23 cellular contexts compared by ENCODE assay signal in genomic region chr1:112982853-112983539, GRCh38. TPM values are rescaled to one million over a fixed set of nuclear protein-coding genes. Genes with fewer than 3 reads are reported as not detected.
DNase-seq lines count a peak whose midpoint lies in the region; ATAC-seq, FAIRE-seq and TF ChIP-seq lines count a peak whose summit lies in the region.
"Had no signal": no experiment of that assay in that cellular context is flagged by ENCODE, and none has a peak within 500 bp of the region (broad histone marks: within the 10 kb centered on the region; RNA-seq: fewer than 3 reads in every experiment).

No MANE protein-coding gene starts in this region.

- H3K4me1 ChIP-seq in SJCRH30 = no peaks in the 10 kb centered on the region
- H3K4me1 ChIP-seq in right atrium auricular region = peaks cover 0 to 15% of the 10 kb centered on the region in 2 donors
- peaks cover 16 to 39% (median 29%) of the 10 kb centered on the region in 3 donors for H3K4me1 ChIP-seq in skeletal muscle tissue (ENCODE audit: control insufficient read depth in 3 of 3, insufficient read depth in 3 of 3, low read length in 3 of 3)

- FAIRE-seq in GM18507 (lab: Jason Lieb, UNC) = peak; percentile 65
- FAIRE-seq: D721Med, endometrium, G401.6, kidney had no signal

- DNase-seq in GM18507 (ENCODE audit: extremely low spot score, insufficient read length, low read depth) (no peak), SJCRH30 (no peak), right atrium auricular region (ENCODE audit: low spot score) (no peak), NCI-H526 (lab: John Stamatoyannopoulos, UW) (no peak), omental fat pad (ENCODE audit: low spot score) (no peak), kidney glomerular epithelial cell (lab: John Stamatoyannopoulos, UW) (no peak), cerebellar cortex (ENCODE audit: low spot score) (no peak)
- DNase-seq: activated CD4-positive, alpha-beta T cell treated with anti-CD3 and anti-CD28 coated beads, Interleukin-2, amount 50 U/mL, for 4 hours; activated naive CD4-positive, alpha-beta T cell treated with Interleukin-2 at 50 U/mL for 16 hours; activated T-cell treated with anti-CD3 and anti-CD28 coated beads for 4 hours; GOT3; IMR-90; kidney; NCI-H2029; NCI-H446 treated with DMSO at 0.1 percent for 48 hours; SHP77; stimulated activated CD4-positive, alpha-beta T cell treated with anti-CD3 and anti-CD28 coated beads, Interleukin-2, amount 100 ng/mL, for 24 hours; T-helper 1 cell had no signal

- H3K36me3 ChIP-seq in SJCRH30 = no peaks in the 10 kb centered on the region
- H3K36me3 ChIP-seq in right atrium auricular region = no peaks in the 10 kb centered on the region
- H3K36me3 ChIP-seq in skeletal muscle tissue (ENCODE audit: control insufficient read depth in 3 of 3, insufficient read depth in 3 of 3, low read length in 3 of 3) = no peaks in the 10 kb centered on the region

- H3K9me3 ChIP-seq in SJCRH30 (replicated peaks) (no peaks in the 10 kb centered on the region), right atrium auricular region (no peaks in the 10 kb centered on the region), skeletal muscle tissue (ENCODE audit: control insufficient read depth in 3 of 3, low read length in 3 of 3) (no peaks in the 10 kb centered on the region)

- H3K27ac ChIP-seq in SJCRH30 (peak overlapping the region; percentile 10; the same call in 1 of the 2 replicates), right atrium auricular region (peak overlapping the region; percentile 74 to 87), skeletal muscle tissue (ENCODE audit: low read depth, low read length) (peak overlapping the region; percentile 82)
- H3K27ac ChIP-seq: hepatocyte had no signal

- H3K9ac ChIP-seq in skeletal muscle tissue (ENCODE audit: low read depth in 1 of 3, low read length in 3 of 3) = peak overlapping the region in 1 of 3 donors; percentile 66

- no peaks in the 10 kb centered on the region for H3K27me3 ChIP-seq in SJCRH30
- no peaks in the 10 kb centered on the region for H3K27me3 ChIP-seq in right atrium auricular region
- no peaks in the 10 kb centered on the region for H3K27me3 ChIP-seq in skeletal muscle tissue (ENCODE audit: control insufficient read depth in 3 of 3, insufficient read depth in 3 of 3, low read length in 3 of 3)
- H3K27me3 ChIP-seq: hepatocyte had no signal

- H3K4me3 ChIP-seq in SJCRH30 (no peak overlapping the region), right atrium auricular region (no peak overlapping the region), skeletal muscle tissue (ENCODE audit: low read length in 3 of 3) (no peak overlapping the region)
- H3K4me3 ChIP-seq: hepatocyte had no signal

- ATAC-seq in omental fat pad (ENCODE audit: low FRiP score) = no peak

- TF ChIP-seq CTCF in right atrium auricular region (IDR thresholded peaks at IDR 0.05) = no peak
- no peak for TF ChIP-seq CTCF in omental fat pad (IDR thresholded peaks at IDR 0.05)

RNA-seq across cellular contexts. Expression of gene SLC16A1, which starts 27.0 kb away (rescaled TPM):
- 150 and 153 TPM in 2 replicates for total RNA-seq in SJCRH30 (2014; rRNA removed; shearing (Covaris generic))
- total RNA-seq in right atrium auricular region = 10 to 100 TPM; 69.0 to 88.3 TPM
- 40.2 TPM for total RNA-seq in skeletal muscle tissue
- 100 to 1,000 TPM in 2 of 4 donors, 10 to 100 TPM in 2; 15.1 to 125 (median 78.3) TPM for total RNA-seq in omental fat pad

Comparison
In these comparisons a context has a peak if more than half of its experiments do, and no peak if none do; other contexts are left out.
1. H3K27ac ChIP-seq: peak in every context shown above with its lines; median percentile 82 in skeletal muscle tissue; 80 in right atrium auricular region; 10 in SJCRH30.